In genomic region chr15:66131831-66132230, GRCh38 we compare ENCODE assay signal across 25 cellular contexts.
DNase-seq lines count a peak whose midpoint lies in the region; ATAC-seq and TF ChIP-seq lines count a peak whose summit lies in the region.
"Had no signal": no experiment of that assay in that cellular context is flagged by ENCODE, and none has a peak within 500 bp of the region (broad histone marks: within the 10 kb centered on the region; RNA-seq: fewer than 3 reads in every experiment).

No MANE protein-coding gene starts in this region.

- H3K9me3 ChIP-seq in WERI-Rb-1 (ENCODE audit: severe bottlenecking): no peaks in the 10 kb centered on the region
- H3K9me3 ChIP-seq in lung (ENCODE audit: control insufficient read depth in 2 of 2, insufficient read depth in 1 of 2, low read length in 1 of 2): no peaks in the 10 kb centered on the region
- H3K9me3 ChIP-seq: prostate gland, SJSA1, tibial artery had no signal

- no peak for ATAC-seq in lung (ENCODE audit: insufficient read depth, low FRiP score)
- no peak for ATAC-seq in HG02840 (IDR thresholded peaks at IDR 0.05; ENCODE audit: low FRiP score, unreplicated experiment)
- ATAC-seq in HG02852 (IDR thresholded peaks at IDR 0.05; ENCODE audit: unreplicated experiment): no peak
- ATAC-seq: HepG2 had no signal

- no peaks in the 10 kb centered on the region for H3K36me3 ChIP-seq in WERI-Rb-1
- no peaks in the 10 kb centered on the region for H3K36me3 ChIP-seq in lung (ENCODE audit: control insufficient read depth in 2 of 2, insufficient read depth in 2 of 2, low read length in 2 of 2)
- H3K36me3 ChIP-seq: prostate gland, SJSA1, tibial artery had no signal

- H3K27me3 ChIP-seq in WERI-Rb-1 (ENCODE audit: insufficient read depth, low read depth, severe bottlenecking) (no peaks in the 10 kb centered on the region), lung (ENCODE audit: control insufficient read depth, insufficient read depth) (no peaks in the 10 kb centered on the region)

- H3K4me3 ChIP-seq in WERI-Rb-1 (ENCODE audit: low read depth, low read length) (no peak overlapping the region), lung (no peak overlapping the region)
- H3K4me3 ChIP-seq: prostate gland, SJSA1, tibial artery had no signal

- DNase-seq in NCI-H2107 treated with DMSO at 0.1 percent for 48 hours (lab: John Stamatoyannopoulos, UW; ENCODE audit: unreplicated experiment) (peak; percentile 56), NCI-H2107 (lab: John Stamatoyannopoulos, UW) (no peak), NCI-H1105 treated with DMSO at 0.1 percent for 48 hours (lab: John Stamatoyannopoulos, UW) (peak; percentile 46), WERI-Rb-1 (no peak), lung (ENCODE audit: low spot score) (peak; percentile 34)
- DNase-seq in effector CD8-positive, alpha-beta T cell (lab: John Stamatoyannopoulos, UW): no peak
- DNase-seq: activated CD4-positive, alpha-beta T cell treated with anti-CD3 and anti-CD28 coated beads, Interleukin-2, amount 50 U/mL, for 48 hours; activated CD4-positive, CD25-positive, alpha-beta regulatory T cell; activated CD8-positive, alpha-beta memory T cell treated with anti-CD3 and anti-CD28 coated beads, Interleukin-2, amount 50 U/mL, for 4 hours; activated naive CD4-positive, alpha-beta T cell treated with anti-CD3 and anti-CD28 coated beads, Interleukin-2, amount 50 U/mL, for 16 hours; CD4-positive, alpha-beta memory T cell; dermis blood vessel endothelial cell; GOT3; Karpas-422; naive B cell; NCI-H1694 treated with DMSO at 0.1 percent for 48 hours; NCI-H526 treated with DMSO at 0.1 percent for 48 hours; stimulated activated CD4-positive, alpha-beta T cell treated with anti-CD3 and anti-CD28 coated beads, Interleukin-15, amount 100 ng/mL, for 24 hours; T-helper 1 cell; tibial artery had no signal

- H3K27ac ChIP-seq in WERI-Rb-1 (peak overlapping the region; percentile 75), lung (ENCODE audit: low read depth in 1 of 2, low read length in 1 of 2) (no peak overlapping the region)
- H3K27ac ChIP-seq: prostate gland, SJSA1, tibial artery had no signal

- H3K4me1 ChIP-seq in lung (ENCODE audit: control insufficient read depth in 2 of 2, insufficient read depth in 2 of 2, low read length in 2 of 2): no peaks in the 10 kb centered on the region
- H3K4me1 ChIP-seq: prostate gland, SJSA1, tibial artery had no signal

- 73 to 91% methylated on average over 6 of the region's 6 CpGs for WGBS in lung, 2 donors

- TF ChIP-seq CTCF in WERI-Rb-1 (IDR thresholded peaks at IDR 0.05; ENCODE audit: low read depth, low read length) (no peak), lung (IDR thresholded peaks at IDR 0.05; ENCODE audit: control extremely low read depth, extremely low read depth) (no peak)

Comparison
In these comparisons a context has a peak if more than half of its experiments do, and no peak if none do; other contexts are left out.
1. DNase-seq: peak in NCI-H2107 treated with DMSO at 0.1 percent for 48 hours (single experiment), NCI-H1105 treated with DMSO at 0.1 percent for 48 hours (single experiment) and lung (single experiment); none in NCI-H2107 (single experiment), WERI-Rb-1 (single experiment) and effector CD8-positive, alpha-beta T cell (single experiment).